8 cellular contexts compared by ENCODE assay signal in genomic region chr9:88076286-88077070, GRCh38.
DNase-seq lines count a peak whose midpoint lies in the region; ATAC-seq and TF ChIP-seq lines count a peak whose summit lies in the region.

No MANE protein-coding gene starts in this region.

- H4K5ac ChIP-seq in mesendoderm (ENCODE audit: low read length): no peak overlapping the region

- no peaks in the 10 kb centered on the region for H3K36me3 ChIP-seq in mesendoderm (ENCODE audit: control insufficient read depth, insufficient read depth, low read length)

- H4K8ac ChIP-seq in mesendoderm (ENCODE audit: low read depth, low read length): no peak overlapping the region

- no peaks in the 10 kb centered on the region for H3K79me1 ChIP-seq in mesendoderm (ENCODE audit: low read length)

- peak; percentile 67 for ATAC-seq in GM21390 (IDR thresholded peaks at IDR 0.05; ENCODE audit: unreplicated experiment)
- ATAC-seq in HG02973 (IDR thresholded peaks at IDR 0.05; ENCODE audit: unreplicated experiment): no peak
- no peak for ATAC-seq in GM21723 (IDR thresholded peaks at IDR 0.05; ENCODE audit: unreplicated experiment)

- H3K4me3 ChIP-seq in mesendoderm (ENCODE audit: low read length): peak overlapping the region; percentile 34

- no peak overlapping the region for H2AK5ac ChIP-seq in mesendoderm (ENCODE audit: low read length)

- no peak overlapping the region for H2BK120ac ChIP-seq in mesendoderm (ENCODE audit: low read depth, low read length)

- H3K9ac ChIP-seq in mesendoderm (ENCODE audit: low read length): peak overlapping the region; percentile 73

- no peak overlapping the region for H2BK15ac ChIP-seq in mesendoderm (replicated peaks; ENCODE audit: low read depth)

- DNase-seq in NCI-H2107 (lab: John Stamatoyannopoulos, UW) (peak; percentile 17), activated T-cell treated with anti-CD3 and anti-CD28 coated beads for 1 hour (ENCODE audit: low read depth) (peak; percentile 3), erythroblast (lab: John Stamatoyannopoulos, UW) (peak; percentile 54 to 72), mesendoderm (peak; percentile 83)
- peak in 2 of 3 donors; percentile 17 to 20 for DNase-seq in stimulated activated CD4-positive, alpha-beta T cell treated with anti-CD3 and anti-CD28 coated beads, TNF-alpha, amount 100 ng/mL, for 48 hours (ENCODE audit: low read depth in 3 of 3)

- WGBS in mesendoderm (ENCODE audit: extremely low coverage, insufficient coverage, low lambda C conversion rate): no CpG with 5 or more reads among the region's 57 CpGs

- H3K4me1 ChIP-seq in mesendoderm (ENCODE audit: control insufficient read depth, low read depth, low read length): no peaks in the 10 kb centered on the region

- peak overlapping the region; percentile 95 for H3K56ac ChIP-seq in mesendoderm (ENCODE audit: low read length)

- no peaks in the 10 kb centered on the region for H3K27me3 ChIP-seq in mesendoderm (ENCODE audit: insufficient read depth, low read length, poor library complexity)

- peak overlapping the region; percentile 78 for H3K4me2 ChIP-seq in mesendoderm (ENCODE audit: low read length)

- TF ChIP-seq POLR2A in erythroblast (IDR thresholded peaks at IDR 0.05; ENCODE audit: low read length): no peak

- H3K79me2 ChIP-seq in mesendoderm (ENCODE audit: control insufficient read depth, insufficient read depth, low read length): no peaks in the 10 kb centered on the region

- peak overlapping the region; percentile 45 for H3K18ac ChIP-seq in mesendoderm (ENCODE audit: low read length)

- H3K4ac ChIP-seq in mesendoderm (ENCODE audit: low read depth, low read length): peak overlapping the region; percentile 63

- H2BK5ac ChIP-seq in mesendoderm (ENCODE audit: low read length): no peak overlapping the region

- H3K23ac ChIP-seq in mesendoderm (ENCODE audit: low read length): no peak overlapping the region

- no peak overlapping the region for H3K27ac ChIP-seq in mesendoderm (ENCODE audit: low read depth, low read length)

Comparison
In these comparisons a context has a peak if more than half of its experiments do, and no peak if none do; other contexts are left out.
1. DNase-seq: peak in every context shown above with its lines; median percentile 83 in mesendoderm; 63 in erythroblast; 18 in stimulated activated CD4-positive, alpha-beta T cell treated with anti-CD3 and anti-CD28 coated beads, TNF-alpha, amount 100 ng/mL, for 48 hours; 17 in NCI-H2107; 3 in activated T-cell treated with anti-CD3 and anti-CD28 coated beads for 1 hour.